ENCODE assay signal across 6 cellular contexts in the genomic region with DNA sequence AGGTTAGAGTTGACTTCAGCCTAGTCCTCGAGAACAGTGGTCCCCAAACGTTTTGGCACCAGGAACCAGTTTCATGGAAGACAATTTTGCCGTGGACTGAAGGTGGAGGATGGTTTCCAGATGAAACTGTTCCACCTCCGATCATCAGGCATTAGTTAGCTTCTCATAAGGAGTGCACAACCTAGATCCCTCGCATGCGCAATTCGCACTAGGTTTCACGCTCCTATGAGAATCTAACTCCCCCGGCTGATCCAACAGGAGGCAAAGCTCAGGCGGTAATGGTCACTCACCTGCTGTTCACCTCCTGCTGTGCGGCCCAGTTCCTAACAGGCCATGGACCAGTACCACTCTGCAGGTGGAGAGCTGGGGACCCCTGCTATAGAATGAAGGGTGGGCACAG.
"Had no signal": no experiment of that assay in that cellular context is flagged by ENCODE, and none has a peak within 500 bp of the region (broad histone marks: within the 10 kb centered on the region; RNA-seq: fewer than 3 reads in every experiment).

No MANE protein-coding gene starts in this region.

- H3K4me3 ChIP-seq: K562 had no signal

- DNase-seq: IMR-90, KBM-7, KG1 had no signal

- FAIRE-seq: HepG2, K562 had no signal

- H3K27ac ChIP-seq: HL-60 had no signal
